Comparison of ENCODE assay signal across 29 cellular contexts in the genomic region with DNA sequence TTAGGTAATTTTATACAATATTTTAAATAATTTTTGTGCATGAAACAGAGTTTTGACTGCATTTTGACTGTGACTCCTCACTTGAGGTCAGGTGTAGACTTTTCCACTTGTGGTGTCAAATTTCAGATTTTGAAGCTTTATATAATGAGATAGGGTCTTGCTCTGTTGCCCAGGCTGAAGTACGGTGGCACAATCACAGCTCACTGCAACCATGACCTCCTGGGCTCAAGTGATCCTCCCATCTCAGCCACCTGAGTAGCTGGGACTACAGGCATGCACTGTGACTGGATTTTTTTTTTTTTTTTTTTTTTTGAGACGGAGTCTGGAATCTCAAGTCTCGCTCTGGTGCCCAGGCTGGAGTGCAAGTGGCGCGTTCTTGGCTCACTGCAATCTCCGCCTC.
"Had no signal": no experiment of that assay in that cellular context is flagged by ENCODE, and none has a peak within 500 bp of the region (broad histone marks: within the 10 kb centered on the region; RNA-seq: fewer than 3 reads in every experiment).

No MANE protein-coding gene starts in this region.

- H3K4me3 Mint-ChIP-seq: naive thymus-derived CD4-positive, alpha-beta T cell; natural killer cell; nephron; neural progenitor cell; stimulated activated effector memory CD8-positive, alpha-beta T cell treated with anti-CD3 and anti-CD28 coated beads, Interleukin-12 subunit alpha, Interleukin-12 subunit beta, amount 100 ng/mL, for 72 hours; stimulated activated naive B cell treated with anti-CD40 and anti-IgM and Interleukin-4, amounts not matched to agents 10 μg/mL and 1 μg/mL and 100 μg/mL, for 72 hours; stimulated activated naive CD8-positive, alpha-beta T cell treated with anti-CD3 and anti-CD28 coated beads, Interleukin-15, Interleukin-2, amounts not matched to agents 100 ng/mL and 50 ng/mL, for 24 hours had no signal

- H2AFZ ChIP-seq: neural progenitor cell, parathyroid adenoma had no signal

- H3K9me3 ChIP-seq: ovary, psoas muscle, suprapubic skin, testis, tibial artery, transverse colon, upper lobe of left lung, vagina had no signal

- H3K27me3 ChIP-seq: neural progenitor cell, ovary, suprapubic skin, testis, tibial artery, transverse colon, upper lobe of left lung, vagina had no signal

- H3K36me3 ChIP-seq: neural progenitor cell, ovary, suprapubic skin, tibial artery, transverse colon, upper lobe of left lung, vagina had no signal

- FAIRE-seq: small intestine, urothelium cell line had no signal

- H3K4me3 ChIP-seq: neural progenitor cell, ovary, psoas muscle, suprapubic skin, testis, tibial artery, transverse colon, upper lobe of left lung, vagina had no signal

- ATAC-seq: naive thymus-derived CD4-positive, alpha-beta T cell; natural killer cell; psoas muscle; right cardiac atrium; sciatic nerve; stimulated activated effector memory CD8-positive, alpha-beta T cell treated with anti-CD3 and anti-CD28 coated beads, Interleukin-12 subunit alpha, Interleukin-12 subunit beta, amount 100 ng/mL, for 72 hours; stimulated activated naive B cell treated with anti-CD40 and anti-IgM and Interleukin-4, amounts not matched to agents 10 μg/mL and 1 μg/mL and 100 μg/mL, for 72 hours had no signal

- DNase-seq: naive thymus-derived CD4-positive, alpha-beta T cell; natural killer cell; occipital lobe; ovary; posterior cingulate gyrus; psoas muscle; right cardiac atrium; small intestine; stimulated activated CD4-positive, alpha-beta T cell treated with anti-CD3 and anti-CD28 coated beads, Interleukin-15, amount 100 ng/mL, for 24 hours; stimulated activated CD4-positive, alpha-beta T cell treated with anti-CD3 and anti-CD28 coated beads, Interleukin-2, amount 100 ng/mL, for 24 hours; stimulated activated CD4-positive, alpha-beta T cell treated with anti-CD3 and anti-CD28 coated beads, Interleukin-2, amount 100 ng/mL, for 48 hours; stimulated activated CD4-positive, alpha-beta T cell treated with anti-CD3 and anti-CD28 coated beads, Interleukin-4, amount 100 ng/mL, for 24 hours; stimulated activated naive B cell treated with anti-CD40 and anti-IgM and Interleukin-4, amounts not matched to agents 10 μg/mL and 1 μg/mL and 100 μg/mL, for 72 hours; stimulated activated naive CD4-positive, alpha-beta T cell treated with Interleukin-2 at 50 U/mL for 16 hours; substantia nigra; testis; tibial artery; transverse colon; upper lobe of left lung had no signal

- H3K9ac ChIP-seq: neural progenitor cell, parathyroid adenoma had no signal

- H3K36me3 Mint-ChIP-seq: natural killer cell; stimulated activated effector memory CD8-positive, alpha-beta T cell treated with anti-CD3 and anti-CD28 coated beads, Interleukin-12 subunit alpha, Interleukin-12 subunit beta, amount 100 ng/mL, for 72 hours; stimulated activated naive B cell treated with anti-CD40 and anti-IgM and Interleukin-4, amounts not matched to agents 10 μg/mL and 1 μg/mL and 100 μg/mL, for 72 hours had no signal

- H3K27ac Mint-ChIP-seq: naive thymus-derived CD4-positive, alpha-beta T cell; natural killer cell; nephron; neural progenitor cell; stimulated activated effector memory CD8-positive, alpha-beta T cell treated with anti-CD3 and anti-CD28 coated beads, Interleukin-12 subunit alpha, Interleukin-12 subunit beta, amount 100 ng/mL, for 72 hours; stimulated activated naive B cell treated with anti-CD40 and anti-IgM and Interleukin-4, amounts not matched to agents 10 μg/mL and 1 μg/mL and 100 μg/mL, for 72 hours; stimulated activated naive CD8-positive, alpha-beta T cell treated with anti-CD3 and anti-CD28 coated beads, Interleukin-15, Interleukin-2, amounts not matched to agents 100 ng/mL and 50 ng/mL, for 24 hours had no signal

- H3K9me3 Mint-ChIP-seq: natural killer cell; nephron; neural progenitor cell; stimulated activated effector memory CD8-positive, alpha-beta T cell treated with anti-CD3 and anti-CD28 coated beads, Interleukin-12 subunit alpha, Interleukin-12 subunit beta, amount 100 ng/mL, for 72 hours; stimulated activated naive B cell treated with anti-CD40 and anti-IgM and Interleukin-4, amounts not matched to agents 10 μg/mL and 1 μg/mL and 100 μg/mL, for 72 hours; stimulated activated naive CD8-positive, alpha-beta T cell treated with anti-CD3 and anti-CD28 coated beads, Interleukin-15, Interleukin-2, amounts not matched to agents 100 ng/mL and 50 ng/mL, for 24 hours had no signal

- H3K4me2 ChIP-seq: neural progenitor cell had no signal

- H3K27ac ChIP-seq: neural progenitor cell, ovary, parathyroid adenoma, psoas muscle, suprapubic skin, testis, transverse colon, upper lobe of left lung, vagina had no signal

- H3K27me3 Mint-ChIP-seq: progenitor cell of endocrine pancreas had no signal
